Comparison of ENCODE assay signal across 26 cellular contexts in genomic region chr7:39535720-39536119, GRCh38.
"Had no signal": no experiment of that assay in that cellular context is flagged by ENCODE, and none has a peak within 500 bp of the region (broad histone marks: within the 10 kb centered on the region; RNA-seq: fewer than 3 reads in every experiment).

No MANE protein-coding gene starts in this region.

- H3K4me3 ChIP-seq: breast epithelium, pancreas, prostate gland, sigmoid colon, smooth muscle cell had no signal

- H3K9me3 ChIP-seq: breast epithelium, pancreas, prostate gland, sigmoid colon had no signal

- H3K27ac ChIP-seq: breast epithelium, pancreas, prostate gland, sigmoid colon had no signal

- DNase-seq: activated CD4-positive, alpha-beta T cell treated with anti-CD3 and anti-CD28 coated beads for 36 hours; activated CD4-positive, CD25-positive, alpha-beta regulatory T cell; activated CD8-positive, alpha-beta memory T cell treated with anti-CD3 and anti-CD28 coated beads, Interleukin-2, amount 10 ng/mL, durations not matched to agents 7 days and 5 days; activated CD8-positive, alpha-beta T cell treated with anti-CD3 and anti-CD28 coated beads, Interleukin-2, amount 10 ng/mL, durations not matched to agents 7 days and 5 days; activated naive CD4-positive, alpha-beta T cell; activated T-cell treated with anti-CD3 and anti-CD28 coated beads, Interleukin-2, amount 50 U/mL, for 72 hours; dermis blood vessel endothelial cell; effector CD4-positive, alpha-beta T cell; foreskin fibroblast; islet precursor cell; left ventricle myocardium superior; naive thymus-derived CD8-positive, alpha-beta T cell; nucleus accumbens; pancreas; sigmoid colon; stimulated activated CD4-positive, alpha-beta T cell treated with anti-CD3 and anti-CD28 coated beads, Interleukin-1b, Interleukin-23, amount 100 ng/mL, for 48 hours; stimulated activated CD4-positive, alpha-beta T cell treated with anti-CD3 and anti-CD28 coated beads, Interleukin-4, amount 100 ng/mL, for 4 hours; stimulated activated CD8-positive, alpha-beta memory T cell treated with anti-CD3 and anti-CD28 coated beads, Interleukin-4, amount 100 ng/mL, for 48 hours; stimulated activated naive CD8-positive, alpha-beta T cell treated with anti-CD3 and anti-CD28 coated beads, Interleukin-15, amount 100 ng/mL, for 72 hours; substantia nigra; T-helper 1 cell had no signal

- ATAC-seq: activated CD4-positive, alpha-beta T cell treated with anti-CD3 and anti-CD28 coated beads for 36 hours; activated CD8-positive, alpha-beta memory T cell treated with anti-CD3 and anti-CD28 coated beads, Interleukin-2, amount 10 ng/mL, durations not matched to agents 7 days and 5 days; activated CD8-positive, alpha-beta T cell treated with anti-CD3 and anti-CD28 coated beads, Interleukin-2, amount 10 ng/mL, durations not matched to agents 7 days and 5 days; activated naive CD4-positive, alpha-beta T cell treated with anti-CD3 and anti-CD28 coated beads, Interleukin-2, amount 50 U/mL, for 72 hours; activated T-cell treated with anti-CD3 and anti-CD28 coated beads, Interleukin-2, amount 50 U/mL, for 72 hours; left ventricle myocardium superior; naive thymus-derived CD8-positive, alpha-beta T cell; pancreas; stimulated activated memory B cell treated with anti-CD40 and anti-IgM and Interleukin-4, amounts not matched to agents 10 μg/mL and 1 μg/mL and 100 μg/mL, for 72 hours; stimulated activated naive CD8-positive, alpha-beta T cell treated with anti-CD3 and anti-CD28 coated beads, Interleukin-15, amount 100 ng/mL, for 72 hours had no signal

- H3K4me1 ChIP-seq: breast epithelium, pancreas, prostate gland, sigmoid colon had no signal

- H3K27me3 ChIP-seq: breast epithelium, pancreas, sigmoid colon had no signal

- H3K36me3 ChIP-seq: breast epithelium, pancreas, prostate gland, sigmoid colon had no signal
